9 cellular contexts compared by ENCODE assay signal in the genomic region with DNA sequence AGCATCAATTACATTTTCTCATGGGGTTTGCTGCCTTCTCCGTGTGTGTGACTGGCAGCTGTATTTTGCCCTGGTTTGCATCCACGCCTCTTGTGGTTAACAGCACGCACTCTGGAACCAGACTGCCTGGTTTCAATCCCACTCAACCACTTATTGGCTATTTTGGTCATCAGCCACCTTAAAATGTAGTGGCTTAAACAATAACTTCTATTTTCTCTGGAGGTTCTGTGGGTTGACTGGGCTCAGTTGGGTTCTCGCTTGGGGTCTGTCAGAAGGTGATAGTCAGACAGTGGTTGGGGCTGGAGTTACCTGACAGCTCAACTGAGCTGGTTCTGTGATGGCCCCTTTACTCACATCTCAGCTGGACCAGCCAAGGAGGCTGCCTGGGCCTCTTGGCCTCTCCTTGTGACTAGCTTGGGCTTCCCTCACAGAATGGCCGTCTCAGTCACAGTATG. TPM values are rescaled to one million over a fixed set of nuclear protein-coding genes. Genes with fewer than 3 reads are reported as not detected.
A peak's percentile ranks its signal among the peaks of the same experiment; 100 is the strongest.
DNase-seq lines count a peak whose midpoint lies in the region; ATAC-seq and TF ChIP-seq lines count a peak whose summit lies in the region.
"Had no signal": no experiment of that assay in that cellular context is flagged by ENCODE, and none has a peak within 500 bp of the region (broad histone marks: within the 10 kb centered on the region; RNA-seq: fewer than 3 reads in every experiment).

No MANE protein-coding gene starts in this region.

- WGBS in mammary epithelial cell (ENCODE audit: low coverage, missing lambda C conversion rate) = 52% methylated on average over 5 of the region's 5 CpGs

- H3K4me2 ChIP-seq in mammary epithelial cell (ENCODE audit: insufficient read depth, low read depth, low read length) = peak overlapping the region; percentile 67

- no peaks in the 10 kb centered on the region for H3K27me3 ChIP-seq in mammary epithelial cell (ENCODE audit: insufficient read depth, low read length)
- H3K27me3 ChIP-seq: right lobe of liver had no signal

- H3K9me3 ChIP-seq in KOPT-K1 (ENCODE audit: insufficient read depth, low read length, poor library complexity, severe bottlenecking) (no peaks in the 10 kb centered on the region), mammary epithelial cell (replicated peaks; ENCODE audit: insufficient read depth, low read length) (no peaks in the 10 kb centered on the region)
- H3K9me3 ChIP-seq: right lobe of liver had no signal

- ATAC-seq in GM19025 (IDR thresholded peaks at IDR 0.05; ENCODE audit: low read depth, unreplicated experiment) (peak; percentile 51), HG03025 (IDR thresholded peaks at IDR 0.05; ENCODE audit: low FRiP score, unreplicated experiment) (no peak), HG03442 (IDR thresholded peaks at IDR 0.05; ENCODE audit: unreplicated experiment) (no peak)

- DNase-seq in mammary epithelial cell (peak; percentile 39), GF-D8 (lab: John Stamatoyannopoulos, UW) (no peak)
- peak; percentile 14 for DNase-seq in stimulated activated CD4-positive, alpha-beta T cell treated with anti-CD3 and anti-CD28 coated beads, Interleukin-4, amount 100 ng/mL, for 24 hours
- DNase-seq: NCI-H510A treated with DMSO at 0.1 percent for 48 hours, right lobe of liver had no signal

- peaks cover 69% of the 10 kb centered on the region for H3K79me2 ChIP-seq in mammary epithelial cell (ENCODE audit: insufficient read depth, low read length)

- dilution Hi-C loops in mammary epithelial cell (cut with HindIII; ENCODE audit: low sequenced_read_pairs) = no loop called here

- CTCF ChIA-PET in mammary epithelial cell (lab: Charles Lee; ENCODE audit: low non-redundant PET) = no interaction called here

- peak overlapping the region; percentile 61 for H3K9ac ChIP-seq in mammary epithelial cell (ENCODE audit: insufficient read depth, low read length)

- H3K4me3 ChIP-seq in mammary epithelial cell (replicated peaks in 1 of 3; ENCODE audit: insufficient read depth in 1 of 3, low read depth in 2 of 3, low read length in 3 of 3) = no peak overlapping the region
- H3K4me3 ChIP-seq: right lobe of liver had no signal

- H4K20me1 ChIP-seq in mammary epithelial cell (ENCODE audit: insufficient read depth, low read length) = no peaks in the 10 kb centered on the region

- no peak for TF ChIP-seq CTCF in mammary epithelial cell (conservative IDR thresholded peaks at IDR 0.05 in 1 of 2, IDR thresholded peaks at IDR 0.05 in 1 of 2; ENCODE audit: extremely low read depth in 1 of 2, insufficient read depth in 1 of 2, low read depth in 1 of 2, low read length in 2 of 2)

- intact Hi-C loops in mammary epithelial cell (cut with micrococcal nuclease) = no loop called here

- H3K27ac ChIP-seq in KOPT-K1 (ENCODE audit: low read depth, low read length, poor library complexity, severe bottlenecking) (peak overlapping the region; percentile 73), mammary epithelial cell (ENCODE audit: insufficient read depth, low read depth, low read length) (peak overlapping the region; percentile 85)

- in situ Hi-C loops in mammary epithelial cell (cut with MboI; ENCODE audit: low sequenced_read_pairs in 2 of 2) = no loop called here

- H3K36me3 ChIP-seq in KOPT-K1 (ENCODE audit: insufficient read depth, low read length) = no peaks in the 10 kb centered on the region
- H3K36me3 ChIP-seq in mammary epithelial cell (ENCODE audit: insufficient read depth, low read length) = peaks cover 20% of the 10 kb centered on the region

- peaks cover 75% of the 10 kb centered on the region for H3K4me1 ChIP-seq in mammary epithelial cell (ENCODE audit: insufficient read depth, low read length)

- H2AFZ ChIP-seq in mammary epithelial cell (ENCODE audit: low read depth, low read length) = no peak overlapping the region

- no TSS peak for BruUV-seq in mammary epithelial cell (replicated peaks; lab: Mats Ljungman, UMichigan)

RNA-seq across cellular contexts. Expression of gene EHD4, which starts 36.8 kb away (rescaled TPM):
- 10 to 100 TPM; 53.6 to 65.0 TPM for total RNA-seq in mammary epithelial cell
- polyA plus RNA-seq in mammary epithelial cell = 55.8 TPM
- polyA minus RNA-seq in mammary epithelial cell = 66.8 TPM

RNA-seq across cellular contexts. Expression of gene SPTBN5, which starts 41.7 kb away (rescaled TPM):
- 10 to 100 TPM in 1 of 2 donors, 1 to 10 TPM in 1; 3.0 to 17.0 TPM for total RNA-seq in mammary epithelial cell
- 2.1 TPM for polyA plus RNA-seq in mammary epithelial cell
- polyA minus RNA-seq in mammary epithelial cell = 0.93 TPM
